ENCODE assay signal across 1 cellular context in the genomic region with DNA sequence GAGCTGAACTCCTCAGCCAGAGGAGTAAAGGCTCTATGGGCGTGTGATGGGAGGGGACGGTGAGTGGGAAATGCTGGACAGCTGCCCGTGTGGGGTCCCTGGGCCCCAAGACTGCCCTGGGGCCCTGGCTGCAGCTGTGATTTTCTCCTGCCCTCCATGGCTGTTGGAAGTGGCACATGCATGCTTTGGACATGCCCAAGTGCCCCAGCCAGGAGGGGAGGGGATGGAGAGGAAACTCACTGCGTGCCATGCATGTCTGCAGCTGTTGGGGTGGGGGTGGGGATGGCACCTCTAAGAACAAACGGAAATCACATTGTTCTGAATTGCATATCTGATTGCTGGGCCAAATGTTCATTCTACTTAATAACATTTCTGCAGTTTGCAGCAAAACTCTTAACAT.
TF ChIP-seq lines count a peak whose summit lies in the region.

No MANE protein-coding gene starts in this region.

TF ChIP-seq in HepG2, 621 proteins besides CTCF, POLR2A, EP300 and RAD21 (continued from another document):
- TF ChIP-seq PHB2 (IDR thresholded peaks at IDR 0.05; ENCODE audit: partially characterized antibody), result no peak
- TF ChIP-seq SRSF1 (optimal IDR thresholded peaks at IDR 0.05; ENCODE audit: low read depth, low read length), result no peak
